In the genomic region with DNA sequence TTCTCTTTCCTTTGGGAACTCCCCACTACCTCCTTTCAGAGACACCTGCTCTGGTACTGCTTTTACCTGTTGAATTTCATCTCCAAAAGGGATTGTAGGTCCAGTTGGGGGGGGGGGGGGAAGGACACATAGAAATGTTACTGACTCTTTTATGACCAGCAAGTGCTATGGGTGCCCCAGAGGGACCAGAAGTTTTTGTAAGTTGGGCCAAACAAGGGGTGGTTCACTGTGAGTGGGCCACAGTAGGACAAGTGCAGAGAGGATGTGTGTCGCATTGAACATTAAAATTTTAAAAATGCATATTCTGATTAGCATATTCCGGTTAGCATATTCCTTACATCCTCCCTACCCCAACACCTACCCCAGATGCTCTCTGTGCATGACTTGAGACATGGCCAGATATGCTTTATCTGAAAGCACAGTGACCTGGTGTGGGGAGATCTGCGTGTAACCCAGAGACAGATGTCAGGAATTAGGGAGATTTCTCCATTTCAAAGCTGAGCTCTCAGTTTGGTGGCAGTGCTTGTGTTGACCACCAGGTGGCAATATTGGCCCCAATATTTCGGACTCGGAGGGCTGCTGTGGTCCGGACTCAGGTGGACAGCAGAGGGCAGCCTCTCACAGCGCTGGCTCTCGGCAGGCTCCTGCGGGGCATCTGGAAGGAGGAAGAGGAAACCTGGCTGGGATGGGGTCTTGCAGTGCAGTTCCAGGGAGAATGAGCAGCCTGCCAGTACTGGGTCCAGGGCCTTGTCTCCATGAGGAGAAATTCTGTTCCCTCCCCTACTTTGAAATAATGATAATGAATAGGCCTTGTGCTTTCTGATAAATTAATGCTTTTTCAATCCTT, we compare ENCODE assay signal across 1 cellular context.
TF ChIP-seq lines count a peak whose summit lies in the region.

No MANE protein-coding gene starts in this region.

TF ChIP-seq in HepG2, 621 proteins besides CTCF, POLR2A, EP300 and RAD21 (continued from another document and continues in another):
- TF ChIP-seq, protein P1, sequence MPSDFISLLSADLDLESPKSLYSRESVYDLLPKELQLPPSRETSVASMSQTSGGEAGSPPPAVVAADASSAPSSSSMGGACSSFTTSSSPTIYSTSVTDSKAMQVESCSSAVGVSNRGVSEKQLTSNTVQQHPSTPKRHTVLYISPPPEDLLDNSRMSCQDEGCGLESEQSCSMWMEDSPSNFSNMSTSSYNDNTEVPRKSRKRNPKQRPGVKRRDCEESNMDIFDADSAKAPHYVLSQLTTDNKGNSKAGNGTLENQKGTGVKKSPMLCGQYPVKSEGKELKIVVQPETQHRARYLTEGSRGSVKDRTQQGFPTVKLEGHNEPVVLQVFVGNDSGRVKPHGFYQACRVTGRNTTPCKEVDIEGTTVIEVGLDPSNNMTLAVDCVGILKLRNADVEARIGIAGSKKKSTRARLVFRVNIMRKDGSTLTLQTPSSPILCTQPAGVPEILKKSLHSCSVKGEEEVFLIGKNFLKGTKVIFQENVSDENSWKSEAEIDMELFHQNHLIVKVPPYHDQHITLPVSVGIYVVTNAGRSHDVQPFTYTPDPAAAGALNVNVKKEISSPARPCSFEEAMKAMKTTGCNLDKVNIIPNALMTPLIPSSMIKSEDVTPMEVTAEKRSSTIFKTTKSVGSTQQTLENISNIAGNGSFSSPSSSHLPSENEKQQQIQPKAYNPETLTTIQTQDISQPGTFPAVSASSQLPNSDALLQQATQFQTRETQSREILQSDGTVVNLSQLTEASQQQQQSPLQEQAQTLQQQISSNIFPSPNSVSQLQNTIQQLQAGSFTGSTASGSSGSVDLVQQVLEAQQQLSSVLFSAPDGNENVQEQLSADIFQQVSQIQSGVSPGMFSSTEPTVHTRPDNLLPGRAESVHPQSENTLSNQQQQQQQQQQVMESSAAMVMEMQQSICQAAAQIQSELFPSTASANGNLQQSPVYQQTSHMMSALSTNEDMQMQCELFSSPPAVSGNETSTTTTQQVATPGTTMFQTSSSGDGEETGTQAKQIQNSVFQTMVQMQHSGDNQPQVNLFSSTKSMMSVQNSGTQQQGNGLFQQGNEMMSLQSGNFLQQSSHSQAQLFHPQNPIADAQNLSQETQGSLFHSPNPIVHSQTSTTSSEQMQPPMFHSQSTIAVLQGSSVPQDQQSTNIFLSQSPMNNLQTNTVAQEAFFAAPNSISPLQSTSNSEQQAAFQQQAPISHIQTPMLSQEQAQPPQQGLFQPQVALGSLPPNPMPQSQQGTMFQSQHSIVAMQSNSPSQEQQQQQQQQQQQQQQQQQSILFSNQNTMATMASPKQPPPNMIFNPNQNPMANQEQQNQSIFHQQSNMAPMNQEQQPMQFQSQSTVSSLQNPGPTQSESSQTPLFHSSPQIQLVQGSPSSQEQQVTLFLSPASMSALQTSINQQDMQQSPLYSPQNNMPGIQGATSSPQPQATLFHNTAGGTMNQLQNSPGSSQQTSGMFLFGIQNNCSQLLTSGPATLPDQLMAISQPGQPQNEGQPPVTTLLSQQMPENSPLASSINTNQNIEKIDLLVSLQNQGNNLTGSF (CRISPR knock-in tag; IDR thresholded peaks at IDR 0.05) = peak; percentile 66; the same call in 1 of the 2 replicates
- TF ChIP-seq, protein P2, sequence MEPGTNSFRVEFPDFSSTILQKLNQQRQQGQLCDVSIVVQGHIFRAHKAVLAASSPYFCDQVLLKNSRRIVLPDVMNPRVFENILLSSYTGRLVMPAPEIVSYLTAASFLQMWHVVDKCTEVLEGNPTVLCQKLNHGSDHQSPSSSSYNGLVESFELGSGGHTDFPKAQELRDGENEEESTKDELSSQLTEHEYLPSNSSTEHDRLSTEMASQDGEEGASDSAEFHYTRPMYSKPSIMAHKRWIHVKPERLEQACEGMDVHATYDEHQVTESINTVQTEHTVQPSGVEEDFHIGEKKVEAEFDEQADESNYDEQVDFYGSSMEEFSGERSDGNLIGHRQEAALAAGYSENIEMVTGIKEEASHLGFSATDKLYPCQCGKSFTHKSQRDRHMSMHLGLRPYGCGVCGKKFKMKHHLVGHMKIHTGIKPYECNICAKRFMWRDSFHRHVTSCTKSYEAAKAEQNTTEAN (CRISPR knock-in tag; conservative IDR thresholded peaks at IDR 0.05) = no peak
- TF ChIP-seq, protein P3, sequence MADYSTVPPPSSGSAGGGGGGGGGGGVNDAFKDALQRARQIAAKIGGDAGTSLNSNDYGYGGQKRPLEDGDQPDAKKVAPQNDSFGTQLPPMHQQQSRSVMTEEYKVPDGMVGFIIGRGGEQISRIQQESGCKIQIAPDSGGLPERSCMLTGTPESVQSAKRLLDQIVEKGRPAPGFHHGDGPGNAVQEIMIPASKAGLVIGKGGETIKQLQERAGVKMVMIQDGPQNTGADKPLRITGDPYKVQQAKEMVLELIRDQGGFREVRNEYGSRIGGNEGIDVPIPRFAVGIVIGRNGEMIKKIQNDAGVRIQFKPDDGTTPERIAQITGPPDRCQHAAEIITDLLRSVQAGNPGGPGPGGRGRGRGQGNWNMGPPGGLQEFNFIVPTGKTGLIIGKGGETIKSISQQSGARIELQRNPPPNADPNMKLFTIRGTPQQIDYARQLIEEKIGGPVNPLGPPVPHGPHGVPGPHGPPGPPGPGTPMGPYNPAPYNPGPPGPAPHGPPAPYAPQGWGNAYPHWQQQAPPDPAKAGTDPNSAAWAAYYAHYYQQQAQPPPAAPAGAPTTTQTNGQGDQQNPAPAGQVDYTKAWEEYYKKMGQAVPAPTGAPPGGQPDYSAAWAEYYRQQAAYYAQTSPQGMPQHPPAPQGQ (CRISPR knock-in tag; IDR thresholded peaks at IDR 0.05; ENCODE audit: borderline replicate concordance) = peak; percentile 97; the same call in 1 of the 2 replicates
- no peak for TF ChIP-seq ZNF775 (CRISPR knock-in tag; IDR thresholded peaks at IDR 0.05; ENCODE audit: borderline replicate concordance)
- peak in 1 of 2 experiments; percentile 91; a peak in 2 of 4 replicates for TF ChIP-seq KLF16 (CRISPR knock-in tag; IDR thresholded peaks at IDR 0.05)
- TF ChIP-seq NCOA5 (CRISPR knock-in tag; IDR thresholded peaks at IDR 0.05) = no peak
- no peak for TF ChIP-seq NBN (conservative IDR thresholded peaks at IDR 0.05)
- no peak for TF ChIP-seq PRPF4 (IDR thresholded peaks at IDR 0.05; ENCODE audit: low read depth, low read length, poor library complexity, severe bottlenecking)
- TF ChIP-seq GABPA (IDR thresholded peaks at IDR 0.05; ENCODE audit: low read depth, low read length) = no peak
- no peak for TF ChIP-seq GABPA (CRISPR knock-in tag; IDR thresholded peaks at IDR 0.05; ENCODE audit: low read depth)
- TF ChIP-seq SAP130 (CRISPR knock-in tag; IDR thresholded peaks at IDR 0.05; ENCODE audit: low read depth) = peak; percentile 63
- TF ChIP-seq RXRB (CRISPR knock-in tag; IDR thresholded peaks at IDR 0.05; ENCODE audit: borderline replicate concordance) = peak; percentile 88
- TF ChIP-seq PAWR (CRISPR knock-in tag; IDR thresholded peaks at IDR 0.05; ENCODE audit: borderline replicate concordance) = no peak
- TF ChIP-seq MBD4 (IDR thresholded peaks at IDR 0.05; ENCODE audit: borderline replicate concordance, low read length) = no peak
- TF ChIP-seq, protein P4, sequence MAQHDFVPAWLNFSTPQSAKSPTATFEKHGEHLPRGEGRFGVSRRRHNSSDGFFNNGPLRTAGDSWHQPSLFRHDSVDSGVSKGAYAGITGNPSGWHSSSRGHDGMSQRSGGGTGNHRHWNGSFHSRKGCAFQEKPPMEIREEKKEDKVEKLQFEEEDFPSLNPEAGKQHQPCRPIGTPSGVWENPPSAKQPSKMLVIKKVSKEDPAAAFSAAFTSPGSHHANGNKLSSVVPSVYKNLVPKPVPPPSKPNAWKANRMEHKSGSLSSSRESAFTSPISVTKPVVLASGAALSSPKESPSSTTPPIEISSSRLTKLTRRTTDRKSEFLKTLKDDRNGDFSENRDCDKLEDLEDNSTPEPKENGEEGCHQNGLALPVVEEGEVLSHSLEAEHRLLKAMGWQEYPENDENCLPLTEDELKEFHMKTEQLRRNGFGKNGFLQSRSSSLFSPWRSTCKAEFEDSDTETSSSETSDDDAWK (CRISPR knock-in tag; IDR thresholded peaks at IDR 0.05) = no peak
- TF ChIP-seq ZBTB8A (CRISPR knock-in tag; IDR thresholded peaks at IDR 0.05; ENCODE audit: borderline replicate concordance, low read depth) = no peak; the same call in 1 of the 2 replicates
- TF ChIP-seq, protein P5, sequence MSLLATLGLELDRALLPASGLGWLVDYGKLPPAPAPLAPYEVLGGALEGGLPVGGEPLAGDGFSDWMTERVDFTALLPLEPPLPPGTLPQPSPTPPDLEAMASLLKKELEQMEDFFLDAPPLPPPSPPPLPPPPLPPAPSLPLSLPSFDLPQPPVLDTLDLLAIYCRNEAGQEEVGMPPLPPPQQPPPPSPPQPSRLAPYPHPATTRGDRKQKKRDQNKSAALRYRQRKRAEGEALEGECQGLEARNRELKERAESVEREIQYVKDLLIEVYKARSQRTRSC (CRISPR knock-in tag; IDR thresholded peaks at IDR 0.05; ENCODE audit: low read depth) = no peak
- TF ChIP-seq NFIC (IDR thresholded peaks at IDR 0.05; ENCODE audit: low read length) = no peak
- TF ChIP-seq MED1 (CRISPR knock-in tag; IDR thresholded peaks at IDR 0.05) = peak; percentile 69
- no peak for TF ChIP-seq RFX1 (IDR thresholded peaks at IDR 0.05)
- TF ChIP-seq AGO1 (IDR thresholded peaks at IDR 0.05; ENCODE audit: low read depth, low read length, poor library complexity, severe bottlenecking) = peak; percentile 55
- peak; percentile 99 for TF ChIP-seq KDM3A (CRISPR knock-in tag; IDR thresholded peaks at IDR 0.05; ENCODE audit: low read depth)
- no peak; the same call in 1 of the 2 replicates for TF ChIP-seq MAFF (IDR thresholded peaks at IDR 0.05; ENCODE audit: low read depth, low read length)
- TF ChIP-seq KLF15 (CRISPR knock-in tag; IDR thresholded peaks at IDR 0.05; ENCODE audit: borderline replicate concordance) = no peak
- no peak for TF ChIP-seq ZSCAN20 (CRISPR knock-in tag; IDR thresholded peaks at IDR 0.05; ENCODE audit: borderline replicate concordance)
- peak; percentile 78 for TF ChIP-seq RNF2 (conservative IDR thresholded peaks at IDR 0.05; ENCODE audit: low read depth)
- no peak for TF ChIP-seq KDM5A (IDR thresholded peaks at IDR 0.05; ENCODE audit: borderline replicate concordance, low read length)
- no peak for TF ChIP-seq ZNF616 (CRISPR knock-in tag; IDR thresholded peaks at IDR 0.05; ENCODE audit: low read depth)
- TF ChIP-seq FOSL1 (CRISPR knock-in tag; IDR thresholded peaks at IDR 0.05; ENCODE audit: borderline replicate concordance) = no peak
- peak; percentile 97 for TF ChIP-seq SMAD3 (CRISPR knock-in tag; IDR thresholded peaks at IDR 0.05)
- 0 out of 2 replicates have a peak, but pooled peaks have one; percentile 28 for TF ChIP-seq ZKSCAN5 (CRISPR knock-in tag; IDR thresholded peaks at IDR 0.05)
- TF ChIP-seq SMARCE1 (IDR thresholded peaks at IDR 0.05; ENCODE audit: borderline replicate concordance) = no peak
- no peak for TF ChIP-seq HNRNPK (IDR thresholded peaks at IDR 0.05; ENCODE audit: low read depth, low read length, poor library complexity, severe bottlenecking)
- 0 out of 2 replicates have a peak, but pooled peaks have one; percentile 41 for TF ChIP-seq RFX3 (CRISPR knock-in tag; IDR thresholded peaks at IDR 0.05)
- TF ChIP-seq, protein P6, sequence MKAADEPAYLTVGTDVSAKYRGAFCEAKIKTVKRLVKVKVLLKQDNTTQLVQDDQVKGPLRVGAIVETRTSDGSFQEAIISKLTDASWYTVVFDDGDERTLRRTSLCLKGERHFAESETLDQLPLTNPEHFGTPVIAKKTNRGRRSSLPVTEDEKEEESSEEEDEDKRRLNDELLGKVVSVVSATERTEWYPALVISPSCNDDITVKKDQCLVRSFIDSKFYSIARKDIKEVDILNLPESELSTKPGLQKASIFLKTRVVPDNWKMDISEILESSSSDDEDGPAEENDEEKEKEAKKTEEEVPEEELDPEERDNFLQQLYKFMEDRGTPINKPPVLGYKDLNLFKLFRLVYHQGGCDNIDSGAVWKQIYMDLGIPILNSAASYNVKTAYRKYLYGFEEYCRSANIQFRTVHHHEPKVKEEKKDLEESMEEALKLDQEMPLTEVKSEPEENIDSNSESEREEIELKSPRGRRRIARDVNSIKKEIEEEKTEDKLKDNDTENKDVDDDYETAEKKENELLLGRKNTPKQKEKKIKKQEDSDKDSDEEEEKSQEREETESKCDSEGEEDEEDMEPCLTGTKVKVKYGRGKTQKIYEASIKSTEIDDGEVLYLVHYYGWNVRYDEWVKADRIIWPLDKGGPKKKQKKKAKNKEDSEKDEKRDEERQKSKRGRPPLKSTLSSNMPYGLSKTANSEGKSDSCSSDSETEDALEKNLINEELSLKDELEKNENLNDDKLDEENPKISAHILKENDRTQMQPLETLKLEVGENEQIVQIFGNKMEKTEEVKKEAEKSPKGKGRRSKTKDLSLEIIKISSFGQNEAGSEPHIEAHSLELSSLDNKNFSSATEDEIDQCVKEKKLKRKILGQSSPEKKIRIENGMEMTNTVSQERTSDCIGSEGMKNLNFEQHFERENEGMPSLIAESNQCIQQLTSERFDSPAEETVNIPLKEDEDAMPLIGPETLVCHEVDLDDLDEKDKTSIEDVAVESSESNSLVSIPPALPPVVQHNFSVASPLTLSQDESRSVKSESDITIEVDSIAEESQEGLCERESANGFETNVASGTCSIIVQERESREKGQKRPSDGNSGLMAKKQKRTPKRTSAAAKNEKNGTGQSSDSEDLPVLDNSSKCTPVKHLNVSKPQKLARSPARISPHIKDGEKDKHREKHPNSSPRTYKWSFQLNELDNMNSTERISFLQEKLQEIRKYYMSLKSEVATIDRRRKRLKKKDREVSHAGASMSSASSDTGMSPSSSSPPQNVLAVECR (CRISPR knock-in tag; IDR thresholded peaks at IDR 0.05; ENCODE audit: borderline replicate concordance) = no peak; the same call in 1 of the 2 replicates
- TF ChIP-seq, protein P7, sequence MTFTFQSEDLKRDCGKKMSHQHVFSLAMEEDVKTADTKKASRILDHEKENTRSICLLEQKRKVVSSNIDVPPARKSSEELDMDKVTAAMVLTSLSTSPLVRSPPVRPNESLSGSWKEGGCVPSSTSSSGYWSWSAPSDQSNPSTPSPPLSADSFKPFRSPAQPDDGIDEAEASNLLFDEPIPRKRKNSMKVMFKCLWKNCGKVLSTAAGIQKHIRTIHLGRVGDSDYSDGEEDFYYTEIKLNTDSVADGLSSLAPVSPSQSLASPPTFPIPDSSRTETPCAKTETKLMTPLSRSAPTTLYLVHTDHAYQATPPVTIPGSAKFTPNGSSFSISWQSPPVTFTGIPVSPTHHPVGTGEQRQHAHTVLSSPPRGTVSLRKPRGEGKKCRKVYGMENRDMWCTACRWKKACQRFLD (CRISPR knock-in tag; IDR thresholded peaks at IDR 0.05; ENCODE audit: borderline replicate concordance) = peak; percentile 62; the same call in 1 of the 2 replicates
- peak; percentile 50 for TF ChIP-seq NCOA2 (CRISPR knock-in tag; IDR thresholded peaks at IDR 0.05)
- no peak for TF ChIP-seq FOXA1 (IDR thresholded peaks at IDR 0.05)
- peak; percentile 72 for TF ChIP-seq FOXA1 (CRISPR knock-in tag; IDR thresholded peaks at IDR 0.05)
- TF ChIP-seq ISL2 (CRISPR knock-in tag; IDR thresholded peaks at IDR 0.05) = no peak
- TF ChIP-seq SOX13 (IDR thresholded peaks at IDR 0.05) = no peak
- TF ChIP-seq SOX13 (CRISPR knock-in tag; conservative IDR thresholded peaks at IDR 0.05 in 1 of 2, IDR thresholded peaks at IDR 0.05 in 1 of 2) = peak in 1 of 2 experiments; percentile 49; a peak in 3 of 4 replicates
- TF ChIP-seq TOPORS (CRISPR knock-in tag; IDR thresholded peaks at IDR 0.05) = 0 out of 2 replicates have a peak, but pooled peaks have one; percentile 45
- TF ChIP-seq PCBP1 (IDR thresholded peaks at IDR 0.05; ENCODE audit: borderline replicate concordance, low read depth, low read length) = no peak
- no peak for TF ChIP-seq ZNF367 (CRISPR knock-in tag; IDR thresholded peaks at IDR 0.05; ENCODE audit: borderline replicate concordance)
- TF ChIP-seq PCBP2 (optimal IDR thresholded peaks at IDR 0.05; ENCODE audit: low read depth, low read length, poor library complexity, severe bottlenecking) = peak; percentile 81
